25 cellular contexts compared by ENCODE assay signal in genomic region chr10:53358536-53358935, GRCh38.
DNase-seq lines count a peak whose midpoint lies in the region; TF ChIP-seq lines count a peak whose summit lies in the region.
"Had no signal": no experiment of that assay in that cellular context is flagged by ENCODE, and none has a peak within 500 bp of the region (broad histone marks: within the 10 kb centered on the region; RNA-seq: fewer than 3 reads in every experiment).

No MANE protein-coding gene starts in this region.

- H3K79me2 ChIP-seq in mesendoderm (ENCODE audit: control insufficient read depth, insufficient read depth, low read length) = no peaks in the 10 kb centered on the region

- H3K18ac ChIP-seq in mesendoderm (ENCODE audit: low read length) = peak overlapping the region; percentile 97

- H3K4me1 ChIP-seq in HUES64 (ENCODE audit: insufficient read depth, low read length) (peaks cover 27% of the 10 kb centered on the region), mesendoderm (ENCODE audit: control insufficient read depth, low read depth, low read length) (peaks cover 4% of the 10 kb centered on the region)
- H3K4me1 ChIP-seq: SJSA1 had no signal

- no peak overlapping the region for H4K8ac ChIP-seq in mesendoderm (ENCODE audit: low read depth, low read length)

- 43% methylated on average over 4 of the region's 4 CpGs for WGBS in HUES64
- WGBS in mesendoderm (ENCODE audit: extremely low coverage, insufficient coverage, low lambda C conversion rate) = no CpG with 5 or more reads among the region's 4 CpGs

- H3K9me3 Mint-ChIP-seq in nephron progenitor cell = no peaks in the 10 kb centered on the region

- H3K36me3 ChIP-seq in HUES64 (ENCODE audit: insufficient read depth, low read length) = no peaks in the 10 kb centered on the region
- no peaks in the 10 kb centered on the region for H3K36me3 ChIP-seq in mesendoderm (ENCODE audit: control insufficient read depth, insufficient read depth, low read length)
- H3K36me3 ChIP-seq: BE2C, SJSA1 had no signal

- no peak overlapping the region for H2AK5ac ChIP-seq in mesendoderm (ENCODE audit: low read length)

- H3K9ac ChIP-seq in HUES64 (ENCODE audit: low read depth, low read length) (peak overlapping the region; percentile 12), mesendoderm (ENCODE audit: low read length) (no peak overlapping the region)
- H3K9ac ChIP-seq: KMS-11 had no signal

- no peak overlapping the region for H3K4ac ChIP-seq in mesendoderm (ENCODE audit: low read depth, low read length)

- H3K23ac ChIP-seq in mesendoderm (ENCODE audit: low read length) = no peak overlapping the region

- no peak overlapping the region for H3K4me3 Mint-ChIP-seq in nephron progenitor cell
- H3K4me3 Mint-ChIP-seq: CD14-positive monocyte; CD8-positive, alpha-beta memory T cell; IgD-negative memory B cell had no signal

- TF ChIP-seq CTCF in nephron progenitor cell (IDR thresholded peaks at IDR 0.05) = no peak

- no peaks in the 10 kb centered on the region for H3K79me1 ChIP-seq in mesendoderm (ENCODE audit: low read length)

- 0 out of 2 replicates have a peak, but pooled peaks cover 2% of the 10 kb centered on the region for H3K9me3 ChIP-seq in HUES64 (ENCODE audit: insufficient read depth, low read depth, low read length)
- H3K9me3 ChIP-seq: BE2C, SJSA1 had no signal

- H2BK120ac ChIP-seq in mesendoderm (ENCODE audit: low read depth, low read length) = peak overlapping the region; percentile 34

- DNase-seq in ELF-1 (ENCODE audit: low read depth, low spot score) = peak; percentile 51
- peak; percentile 33 for DNase-seq in iPS DF 4.7 (ENCODE audit: extremely low read depth, low spot score)
- DNase-seq in mesendoderm = peak; percentile 88
- no peak for DNase-seq in activated CD4-positive, alpha-beta T cell treated with anti-CD3 and anti-CD28 coated beads, Interleukin-2, amount 50 U/mL, for 4 hours
- no peak for DNase-seq in NCI-H2196 treated with DMSO at 0.1 percent for 48 hours (lab: John Stamatoyannopoulos, UW; ENCODE audit: unreplicated experiment)
- DNase-seq in nephron progenitor cell = no peak
- DNase-seq in RKO (ENCODE audit: low spot score) = no peak
- DNase-seq: BE2C; CD8-positive, alpha-beta memory T cell; DMS 273 treated with DMSO at 0.1 percent for 48 hours; DMS79 treated with DMSO at 0.1 percent for 48 hours; HCEC 1CT; MM.1S; NCI-H2029; NCI-H2227 treated with DMSO at 0.1 percent for 48 hours; NCI-H526 treated with DMSO at 0.1 percent for 48 hours; PC-9; Right ventricle myocardium superior; RPMI8226 had no signal

- H3K27me3 ChIP-seq in HUES64 (ENCODE audit: insufficient read depth, low read length) (no peaks in the 10 kb centered on the region), mesendoderm (ENCODE audit: insufficient read depth, low read length, poor library complexity) (no peaks in the 10 kb centered on the region)
- H3K27me3 ChIP-seq: BE2C, SJSA1 had no signal

- H3K27ac ChIP-seq in HUES64 (ENCODE audit: low read depth, low read length) (peak overlapping the region; percentile 81), mesendoderm (ENCODE audit: low read depth, low read length) (peak overlapping the region; percentile 89)
- H3K27ac ChIP-seq: 22Rv1, KMS-11, PC-9, SJSA1 had no signal

- H2BK5ac ChIP-seq in mesendoderm (ENCODE audit: low read length) = peak overlapping the region; percentile 70

- H3K56ac ChIP-seq in mesendoderm (ENCODE audit: low read length) = peak overlapping the region; percentile 61

- H3K4me2 ChIP-seq in mesendoderm (ENCODE audit: low read length) = no peak overlapping the region
- H3K4me2 ChIP-seq: KMS-11, PC-9 had no signal

- no peaks in the 10 kb centered on the region for H3K27me3 Mint-ChIP-seq in nephron progenitor cell (ENCODE audit: low read depth, poor library complexity)
- H3K27me3 Mint-ChIP-seq: CD8-positive, alpha-beta memory T cell; IgD-negative memory B cell had no signal

- H2BK15ac ChIP-seq in mesendoderm (replicated peaks; ENCODE audit: low read depth) = no peak overlapping the region

- no peak overlapping the region for H3K27ac Mint-ChIP-seq in nephron progenitor cell
- H3K27ac Mint-ChIP-seq: CD8-positive, alpha-beta memory T cell; IgD-negative memory B cell had no signal

- no peak overlapping the region for H4K5ac ChIP-seq in mesendoderm (ENCODE audit: low read length)

- no peak overlapping the region for H3K4me3 ChIP-seq in HUES64 (ENCODE audit: low read length)
- no peak overlapping the region for H3K4me3 ChIP-seq in mesendoderm (ENCODE audit: low read length)
- H3K4me3 ChIP-seq: PC-9, SJSA1 had no signal

- H3K36me3 Mint-ChIP-seq in nephron progenitor cell (ENCODE audit: low read depth) = no peaks in the 10 kb centered on the region
- H3K36me3 Mint-ChIP-seq: CD14-positive monocyte; CD8-positive, alpha-beta memory T cell; IgD-negative memory B cell had no signal

- H3K4me1 Mint-ChIP-seq in nephron progenitor cell = peaks cover 9% of the 10 kb centered on the region
- H3K4me1 Mint-ChIP-seq: CD14-positive monocyte; CD8-positive, alpha-beta memory T cell; IgD-negative memory B cell had no signal

Comparison
In these comparisons a context has a peak if more than half of its experiments do, and no peak if none do; other contexts are left out.
1. DNase-seq: peak in ELF-1 (single experiment), iPS DF 4.7 (single experiment) and mesendoderm (single experiment); none in activated CD4-positive, alpha-beta T cell treated with anti-CD3 and anti-CD28 coated beads, Interleukin-2, amount 50 U/mL, for 4 hours (0 of 2), NCI-H2196 treated with DMSO at 0.1 percent for 48 hours (single experiment), nephron progenitor cell (single experiment) and RKO (single experiment).